18 cellular contexts compared by ENCODE assay signal in the genomic region with DNA sequence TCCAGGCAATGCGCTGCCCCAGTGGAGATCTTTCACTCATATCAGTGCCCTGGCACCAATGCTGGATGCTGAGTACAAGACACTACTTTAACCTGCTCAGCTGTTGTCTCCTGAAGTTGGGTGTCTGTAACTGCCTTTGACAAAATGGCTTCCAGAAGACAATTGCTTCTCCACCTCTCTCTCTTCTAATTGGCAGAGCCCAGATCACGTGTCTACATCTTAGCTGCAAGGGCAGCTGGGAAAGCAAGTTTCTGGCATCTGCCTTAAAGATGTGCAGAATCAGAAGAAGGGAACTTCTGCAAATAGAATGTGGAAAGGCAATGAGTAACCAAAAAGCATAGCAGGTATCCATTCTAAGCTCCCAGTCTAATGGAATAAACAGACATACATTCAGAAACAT.
"Had no signal": no experiment of that assay in that cellular context is flagged by ENCODE, and none has a peak within 500 bp of the region (broad histone marks: within the 10 kb centered on the region; RNA-seq: fewer than 3 reads in every experiment).

No MANE protein-coding gene starts in this region.

- H3K9me3 Mint-ChIP-seq: activated CD4-positive, alpha-beta memory T cell treated with anti-CD3 and anti-CD28 coated beads for 36 hours; activated naive CD4-positive, alpha-beta T cell treated with anti-CD3 and anti-CD28 coated beads, Interleukin-2, amount 10 ng/mL, durations not matched to agents 7 days and 5 days; activated T-cell treated with anti-CD3 and anti-CD28 coated beads, Interleukin-2, amount 50 U/mL, for 24 hours; endodermal cell; naive thymus-derived CD4-positive, alpha-beta T cell; T-helper 2 cell treated with Interferon-gamma antibody and Interleukin-4, amounts not matched to agents 5 μg/mL and 100 μg/mL, for 36 hours had no signal

- H3K4me1 Mint-ChIP-seq: activated CD4-positive, alpha-beta T cell treated with anti-CD3 and anti-CD28 coated beads for 36 hours; activated naive CD4-positive, alpha-beta T cell treated with anti-CD3 and anti-CD28 coated beads, Interleukin-2, amount 10 ng/mL, durations not matched to agents 7 days and 5 days; naive thymus-derived CD4-positive, alpha-beta T cell had no signal

- ATAC-seq: activated CD4-positive, alpha-beta T cell treated with anti-CD3 and anti-CD28 coated beads for 36 hours; gastroesophageal sphincter; left lobe of liver; naive thymus-derived CD4-positive, alpha-beta T cell had no signal

- DNase-seq: activated CD4-positive, alpha-beta memory T cell treated with anti-CD3 and anti-CD28 coated beads for 36 hours; activated CD4-positive, alpha-beta T cell treated with anti-CD3 and anti-CD28 coated beads for 36 hours; activated naive CD4-positive, alpha-beta T cell treated with anti-CD3 and anti-CD28 coated beads, Interleukin-2, amount 10 ng/mL, durations not matched to agents 7 days and 5 days; activated T-cell treated with anti-CD3 and anti-CD28 coated beads, Interleukin-2, amount 50 U/mL, for 24 hours; dorsolateral prefrontal cortex; endodermal cell; naive thymus-derived CD4-positive, alpha-beta T cell; nucleus accumbens; right cardiac atrium; small intestine; stimulated activated CD4-positive, alpha-beta T cell treated with anti-CD3 and anti-CD28 coated beads, Interleukin-4, amount 100 ng/mL, for 24 hours; stimulated activated naive CD4-positive, alpha-beta T cell had no signal

- H3K4me3 ChIP-seq: ascending aorta, breast epithelium, dorsolateral prefrontal cortex, gastroesophageal sphincter had no signal

- H3K27me3 Mint-ChIP-seq: activated CD4-positive, alpha-beta memory T cell treated with anti-CD3 and anti-CD28 coated beads for 36 hours; type B pancreatic cell had no signal

- H3K36me3 Mint-ChIP-seq: activated CD4-positive, alpha-beta memory T cell treated with anti-CD3 and anti-CD28 coated beads for 36 hours; activated naive CD4-positive, alpha-beta T cell treated with anti-CD3 and anti-CD28 coated beads, Interleukin-2, amount 10 ng/mL, durations not matched to agents 7 days and 5 days; naive thymus-derived CD4-positive, alpha-beta T cell; type B pancreatic cell had no signal

- H3K27ac Mint-ChIP-seq: activated CD4-positive, alpha-beta memory T cell treated with anti-CD3 and anti-CD28 coated beads for 36 hours; activated CD4-positive, alpha-beta T cell treated with anti-CD3 and anti-CD28 coated beads for 36 hours; activated naive CD4-positive, alpha-beta T cell treated with anti-CD3 and anti-CD28 coated beads, Interleukin-2, amount 10 ng/mL, durations not matched to agents 7 days and 5 days; activated T-cell treated with anti-CD3 and anti-CD28 coated beads, Interleukin-2, amount 50 U/mL, for 24 hours; endodermal cell; naive thymus-derived CD4-positive, alpha-beta T cell; T-helper 2 cell treated with Interferon-gamma antibody and Interleukin-4, amounts not matched to agents 5 μg/mL and 100 μg/mL, for 36 hours; type B pancreatic cell had no signal

- H3K4me3 Mint-ChIP-seq: activated CD4-positive, alpha-beta memory T cell treated with anti-CD3 and anti-CD28 coated beads for 36 hours; activated CD4-positive, alpha-beta T cell treated with anti-CD3 and anti-CD28 coated beads for 36 hours; activated naive CD4-positive, alpha-beta T cell treated with anti-CD3 and anti-CD28 coated beads, Interleukin-2, amount 10 ng/mL, durations not matched to agents 7 days and 5 days; activated T-cell treated with anti-CD3 and anti-CD28 coated beads, Interleukin-2, amount 50 U/mL, for 24 hours; endodermal cell; naive thymus-derived CD4-positive, alpha-beta T cell; T-helper 2 cell treated with Interferon-gamma antibody and Interleukin-4, amounts not matched to agents 5 μg/mL and 100 μg/mL, for 36 hours; type B pancreatic cell had no signal
